ENCODE assay signal across 12 cellular contexts in the genomic region with DNA sequence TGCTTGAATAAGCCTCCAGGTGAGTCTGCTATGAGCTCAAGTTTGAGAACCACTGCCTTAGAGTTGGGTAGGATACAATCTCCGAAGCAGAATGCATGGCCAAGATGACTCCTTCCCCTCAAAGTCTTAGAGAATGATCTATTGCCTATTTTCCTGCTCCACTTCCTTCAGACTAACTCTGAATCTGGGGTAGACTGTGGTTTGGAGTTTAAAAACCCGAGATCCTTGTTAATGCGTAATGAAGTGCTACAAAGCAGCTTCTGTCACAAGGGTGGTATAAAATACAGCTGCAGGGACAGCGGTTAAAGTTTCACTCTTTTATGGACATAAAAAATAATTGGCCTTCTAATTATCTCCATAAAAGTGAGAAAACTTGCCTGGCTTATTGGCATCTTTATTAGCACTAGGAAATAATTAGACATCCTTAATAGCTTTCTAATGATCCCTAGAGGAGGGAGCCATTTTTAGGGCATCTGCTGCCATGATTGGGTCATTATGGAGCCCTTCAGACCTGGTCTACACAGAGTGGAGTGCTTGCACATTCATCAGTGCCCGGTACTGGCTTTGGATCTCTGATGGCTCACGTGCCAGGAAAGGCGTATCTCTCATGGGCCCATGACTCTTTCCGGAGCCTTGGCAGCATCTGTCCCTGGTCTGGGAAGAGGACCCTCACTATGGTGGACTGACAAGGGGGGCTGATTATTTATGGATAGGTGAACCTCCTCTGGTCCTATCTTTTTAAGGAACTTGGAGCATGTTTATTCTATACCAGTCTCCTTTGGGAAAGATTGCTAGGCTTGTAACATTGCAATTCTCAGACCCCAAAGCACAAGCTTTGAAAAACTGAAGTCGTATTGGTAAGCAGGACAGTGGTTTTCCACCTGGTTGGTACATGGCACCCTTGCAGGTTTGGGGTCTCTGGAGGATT. TPM values are rescaled to one million over a fixed set of nuclear protein-coding genes. Genes with fewer than 3 reads are reported as not detected.
"Had no signal": no experiment of that assay in that cellular context is flagged by ENCODE, and none has a peak within 500 bp of the region (broad histone marks: within the 10 kb centered on the region; RNA-seq: fewer than 3 reads in every experiment).

No MANE protein-coding gene starts in this region.

- H3K27ac Mint-ChIP-seq: activated CD4-positive, alpha-beta memory T cell treated with anti-CD3 and anti-CD28 coated beads, Interleukin-2, amount 10 ng/mL, durations not matched to agents 7 days and 5 days; activated CD8-positive, alpha-beta memory T cell treated with anti-CD3 and anti-CD28 coated beads, Interleukin-2, amount 10 ng/mL, durations not matched to agents 7 days and 5 days; activated naive CD8-positive, alpha-beta T cell treated with anti-CD3 and anti-CD28 coated beads, Interleukin-2, amount 10 ng/mL, durations not matched to agents 7 days and 5 days; nephron had no signal

- H3K4me1 ChIP-seq: tibial artery had no signal

- H3K27ac ChIP-seq: cardiac muscle cell, esophagus muscularis mucosa, tibial artery had no signal

- H3K36me3 Mint-ChIP-seq: activated CD8-positive, alpha-beta memory T cell treated with anti-CD3 and anti-CD28 coated beads, Interleukin-2, amount 10 ng/mL, durations not matched to agents 7 days and 5 days; activated naive CD8-positive, alpha-beta T cell treated with anti-CD3 and anti-CD28 coated beads, Interleukin-2, amount 10 ng/mL, durations not matched to agents 7 days and 5 days had no signal

- H3K9me3 Mint-ChIP-seq: activated CD4-positive, alpha-beta memory T cell treated with anti-CD3 and anti-CD28 coated beads, Interleukin-2, amount 10 ng/mL, durations not matched to agents 7 days and 5 days; activated naive CD8-positive, alpha-beta T cell treated with anti-CD3 and anti-CD28 coated beads, Interleukin-2, amount 10 ng/mL, durations not matched to agents 7 days and 5 days; nephron had no signal

- H3K9me3 ChIP-seq: esophagus muscularis mucosa, tibial artery had no signal

- H3K4me3 Mint-ChIP-seq: activated CD4-positive, alpha-beta memory T cell treated with anti-CD3 and anti-CD28 coated beads, Interleukin-2, amount 10 ng/mL, durations not matched to agents 7 days and 5 days; activated CD8-positive, alpha-beta memory T cell treated with anti-CD3 and anti-CD28 coated beads, Interleukin-2, amount 10 ng/mL, durations not matched to agents 7 days and 5 days; activated naive CD8-positive, alpha-beta T cell treated with anti-CD3 and anti-CD28 coated beads, Interleukin-2, amount 10 ng/mL, durations not matched to agents 7 days and 5 days; nephron had no signal

- H3K4me3 ChIP-seq: cardiac muscle cell, esophagus muscularis mucosa, lung, tibial artery had no signal

- H3K4me1 Mint-ChIP-seq: activated CD4-positive, alpha-beta memory T cell treated with anti-CD3 and anti-CD28 coated beads, Interleukin-2, amount 10 ng/mL, durations not matched to agents 7 days and 5 days; activated CD8-positive, alpha-beta memory T cell treated with anti-CD3 and anti-CD28 coated beads, Interleukin-2, amount 10 ng/mL, durations not matched to agents 7 days and 5 days; nephron had no signal

RNA-seq across cellular contexts. Expression of a gene that starts 28.2 kb away (rescaled TPM):
- total RNA-seq: activated CD4-positive, alpha-beta memory T cell treated with anti-CD3 and anti-CD28 coated beads, Interleukin-2, amount 10 ng/mL, durations not matched to agents 7 days and 5 days; activated CD8-positive, alpha-beta memory T cell treated with anti-CD3 and anti-CD28 coated beads, Interleukin-2, amount 10 ng/mL, durations not matched to agents 7 days and 5 days; activated naive CD8-positive, alpha-beta T cell treated with anti-CD3 and anti-CD28 coated beads, Interleukin-2, amount 10 ng/mL, durations not matched to agents 7 days and 5 days; dermis blood vessel endothelial cell; left colon had no signal

RNA-seq across cellular contexts. Expression of a gene that starts 39.5 kb away (rescaled TPM):
- total RNA-seq: activated naive CD8-positive, alpha-beta T cell treated with anti-CD3 and anti-CD28 coated beads, Interleukin-2, amount 10 ng/mL, durations not matched to agents 7 days and 5 days; cardiac muscle cell; dermis blood vessel endothelial cell; endothelial cell of umbilical vein; left colon; skeletal muscle tissue had no signal
- polyA plus RNA-seq: cardiac muscle cell, endothelial cell of umbilical vein had no signal
